ENCODE assay signal across 8 cellular contexts in genomic region chr6:166586424-166587156, GRCh38. TPM values are rescaled to one million over a fixed set of nuclear protein-coding genes. Genes with fewer than 3 reads are reported as not detected.
A peak's percentile ranks its signal among the peaks of the same experiment; 100 is the strongest.
DNase-seq lines count a peak whose midpoint lies in the region; ATAC-seq and TF ChIP-seq lines count a peak whose summit lies in the region.

Gene RAMACL, minus strand, starts transcription at chr6:166586678. Its CDS starts 201 bp downstream, at chr6:166586477.

- H3K9me3 Mint-ChIP-seq in activated T-cell treated with anti-CD3 and anti-CD28 coated beads, Interleukin-2, amount 50 U/mL, for 72 hours: no peaks in the 10 kb centered on the region
- no peaks in the 10 kb centered on the region for H3K9me3 Mint-ChIP-seq in natural killer cell

- peak; percentile 91 to 96 for ATAC-seq in activated T-cell treated with anti-CD3 and anti-CD28 coated beads, Interleukin-2, amount 50 U/mL, for 72 hours (replicated peaks in 1 of 2)
- peak; percentile 59 to 85 (median 75) for ATAC-seq in natural killer cell

- H3K4me1 Mint-ChIP-seq in activated T-cell treated with anti-CD3 and anti-CD28 coated beads, Interleukin-2, amount 50 U/mL, for 72 hours (ENCODE audit: low read depth): peaks cover 29% of the 10 kb centered on the region
- H3K4me1 Mint-ChIP-seq in natural killer cell: peaks cover 0 to 22% of the 10 kb centered on the region in 2 donors

- no peak for TF ChIP-seq CTCF in natural killer cell (IDR thresholded peaks at IDR 0.05)

- no peaks in the 10 kb centered on the region for H3K36me3 ChIP-seq in H7 (replicated peaks; ENCODE audit: control insufficient read depth, insufficient read depth, low read length)

- H3K27me3 Mint-ChIP-seq in activated T-cell treated with anti-CD3 and anti-CD28 coated beads, Interleukin-2, amount 50 U/mL, for 72 hours (ENCODE audit: low read depth): no peaks in the 10 kb centered on the region
- peaks cover 0 to 6% of the 10 kb centered on the region in 2 donors for H3K27me3 Mint-ChIP-seq in natural killer cell (ENCODE audit: low read depth in 2 of 2)

- intact Hi-C loops in natural killer cell (cut with micrococcal nuclease): no loop called here

- peak within 1 kb of the TSS; percentile 33 for H3K27ac Mint-ChIP-seq in activated T-cell treated with anti-CD3 and anti-CD28 coated beads, Interleukin-2, amount 50 U/mL, for 72 hours
- H3K27ac Mint-ChIP-seq in natural killer cell: no peak within 1 kb of the TSS

- no peaks in the 10 kb centered on the region for H3K27me3 ChIP-seq in H7 (ENCODE audit: control insufficient read depth, insufficient read depth, low read length)

- H3K36me3 Mint-ChIP-seq in activated T-cell treated with anti-CD3 and anti-CD28 coated beads, Interleukin-2, amount 50 U/mL, for 72 hours (ENCODE audit: insufficient read depth in 2 of 2): no peaks in the 10 kb centered on the region
- no peaks in the 10 kb centered on the region for H3K36me3 Mint-ChIP-seq in natural killer cell

- no peak within 1 kb of the TSS for H3K4me3 ChIP-seq in H7 (ENCODE audit: insufficient read depth, low read depth, low read length)

- peak; percentile 3 for DNase-seq in NCI-H2227 (lab: John Stamatoyannopoulos, UW; ENCODE audit: unreplicated experiment)
- no peak for DNase-seq in NCI-H2227 treated with DMSO at 0.1 percent for 48 hours (lab: John Stamatoyannopoulos, UW)
- peak; percentile 92 for DNase-seq in H7
- DNase-seq in LHCN-M2 (ENCODE audit: low read depth): peak; percentile 19
- peak; percentile 37 to 57 for DNase-seq in activated T-cell treated with anti-CD3 and anti-CD28 coated beads, Interleukin-2, amount 50 U/mL, for 72 hours
- DNase-seq in natural killer cell: no peak
- DNase-seq in NCI-H2107 treated with DMSO at 0.1 percent for 48 hours (lab: John Stamatoyannopoulos, UW; ENCODE audit: unreplicated experiment): no peak
- DNase-seq in midbrain (lab: John Stamatoyannopoulos, UW): no peak

- no peak within 1 kb of the TSS for H3K4me3 Mint-ChIP-seq in activated T-cell treated with anti-CD3 and anti-CD28 coated beads, Interleukin-2, amount 50 U/mL, for 72 hours
- no peak within 1 kb of the TSS for H3K4me3 Mint-ChIP-seq in natural killer cell

RNA-seq across cellular contexts. Expression of gene RAMACL, which starts in this region (rescaled TPM):
- 0.18 TPM in 1 of 2 replicates, not detected in the other for total RNA-seq in H7 (2014; rRNA removed; shearing (Covaris generic))
- total RNA-seq in LHCN-M2 (2014; rRNA removed) (0.06 TPM in 1 of 2 replicates, not detected in the other), natural killer cell (1 to 10 TPM in 2 of 3 donors, under 1 TPM in 1; 0.68 to 5.6 (median 1.1) TPM)
- 0.17 TPM for polyA plus RNA-seq in LHCN-M2 (2012)
- total RNA-seq in activated T-cell treated with anti-CD3 and anti-CD28 coated beads, Interleukin-2, amount 50 U/mL, for 72 hours: 1 to 10 TPM in 1 of 2 donors, under 1 TPM in 1; 0.95 to 1.4 TPM

Comparison
In these comparisons a context has a peak if more than half of its experiments do, and no peak if none do; other contexts are left out.
1. DNase-seq: peak in NCI-H2227 (single experiment) and activated T-cell treated with anti-CD3 and anti-CD28 coated beads, Interleukin-2, amount 50 U/mL, for 72 hours (2 of 2); none in NCI-H2227 treated with DMSO at 0.1 percent for 48 hours (single experiment), natural killer cell (single experiment), NCI-H2107 treated with DMSO at 0.1 percent for 48 hours (single experiment) and midbrain (single experiment).
2. Peak in DNase-seq in H7; RNA of the gene not detected or under 1 TPM.
3. Peak in DNase-seq in LHCN-M2; RNA of the gene not detected or under 1 TPM.